Comparison of ENCODE assay signal across 8 cellular contexts in genomic region chr10:79445217-79445707, GRCh38. TPM values are rescaled to one million over a fixed set of nuclear protein-coding genes. Genes with fewer than 3 reads are reported as not detected.
DNase-seq lines count a peak whose midpoint lies in the region; ATAC-seq, FAIRE-seq and TF ChIP-seq lines count a peak whose summit lies in the region.

ZCCHC24 (minus strand) TSS chr10:79445624; CDS start chr10:79445440, 184 bp downstream.

- ATAC-seq in GM21423 (IDR thresholded peaks at IDR 0.05; ENCODE audit: unreplicated experiment) (peak; percentile 34), Right ventricle myocardium inferior (peak; percentile 2)
- peak; percentile 49 for ATAC-seq in activated CD8-positive, alpha-beta T cell treated with anti-CD3 and anti-CD28 coated beads, Interleukin-2, amount 10 ng/mL, durations not matched to agents 7 days and 5 days

- no peaks in the 10 kb centered on the region for H3K9me3 ChIP-seq in ovary

- POLR2A ChIA-PET in activated CD8-positive, alpha-beta T cell treated with anti-CD3 and anti-CD28 coated beads, Interleukin-2, amount 10 ng/mL, durations not matched to agents 7 days and 5 days (lab: Charles Lee), result no interaction called here

- H3K4me1 ChIP-seq in ovary (ENCODE audit: insufficient read depth), result peaks cover 12% of the 10 kb centered on the region

- H3K27ac ChIP-seq in ovary, result peak within 1 kb of the TSS; percentile 54 to 83

- no peaks in the 10 kb centered on the region for H3K27me3 ChIP-seq in ovary

- peaks cover 29% of the 10 kb centered on the region for H3K4me1 Mint-ChIP-seq in activated CD8-positive, alpha-beta T cell treated with anti-CD3 and anti-CD28 coated beads, Interleukin-2, amount 10 ng/mL, durations not matched to agents 7 days and 5 days (ENCODE audit: low read depth)

- DNase-seq in GM12892 (ENCODE audit: insufficient read length) (peak; percentile 54), HK-2 (ENCODE audit: unreplicated experiment) (peak; percentile 70), Right ventricle myocardium inferior (ENCODE audit: missing footprints) (peak; percentile 83), ovary (peak in 2 of 5 donors; percentile 60 to 76), GOT3 (lab: John Stamatoyannopoulos, UW) (no peak), NCI-H1930 (lab: John Stamatoyannopoulos, UW) (no peak)
- peak; percentile 66 for DNase-seq in activated CD8-positive, alpha-beta T cell treated with anti-CD3 and anti-CD28 coated beads, Interleukin-2, amount 10 ng/mL, durations not matched to agents 7 days and 5 days

- no peak for FAIRE-seq in GM12892 (lab: Jason Lieb, UNC)

- peak within 1 kb of the TSS; percentile 83 for H3K27ac Mint-ChIP-seq in activated CD8-positive, alpha-beta T cell treated with anti-CD3 and anti-CD28 coated beads, Interleukin-2, amount 10 ng/mL, durations not matched to agents 7 days and 5 days

- intact Hi-C loops in Right ventricle myocardium inferior (cut with DNase I), result loop anchor here (2.0 to 5.0 kb wide), 2 partner anchors 46 to 63 kb away; no protein-coding TSS in a partner anchor
- intact Hi-C loops in ovary (cut with DNase I), result loop anchor here in 1 of 4 donors (2.0 kb wide), 1 partner anchor 44 kb away; no protein-coding TSS in a partner anchor

- no peak for TF ChIP-seq EP300 in ovary (IDR thresholded peaks at IDR 0.05)

- peak within 1 kb of the TSS; percentile 99 for H3K4me3 ChIP-seq in ovary

- TF ChIP-seq POLR2A in GM12892 (IDR thresholded peaks at IDR 0.05; ENCODE audit: low read depth, low read length) (peak; percentile 36; the same call in 1 of the 2 replicates), ovary (IDR thresholded peaks at IDR 0.05) (peak; percentile 81)

- H3K36me3 Mint-ChIP-seq in activated CD8-positive, alpha-beta T cell treated with anti-CD3 and anti-CD28 coated beads, Interleukin-2, amount 10 ng/mL, durations not matched to agents 7 days and 5 days (ENCODE audit: low read depth), result no peaks in the 10 kb centered on the region

- peak within 1 kb of the TSS; percentile 84 for H3K4me3 Mint-ChIP-seq in activated CD8-positive, alpha-beta T cell treated with anti-CD3 and anti-CD28 coated beads, Interleukin-2, amount 10 ng/mL, durations not matched to agents 7 days and 5 days

- H3K9me3 Mint-ChIP-seq in activated CD8-positive, alpha-beta T cell treated with anti-CD3 and anti-CD28 coated beads, Interleukin-2, amount 10 ng/mL, durations not matched to agents 7 days and 5 days (ENCODE audit: insufficient read depth), result no peaks in the 10 kb centered on the region

- WGBS in ovary, 3 donors, result 0 to 1% (median 0%) methylated on average over 33 to 62 of the region's 62 CpGs

- peaks cover 26% of the 10 kb centered on the region for H3K27me3 Mint-ChIP-seq in activated CD8-positive, alpha-beta T cell treated with anti-CD3 and anti-CD28 coated beads, Interleukin-2, amount 10 ng/mL, durations not matched to agents 7 days and 5 days (ENCODE audit: low read depth)

- no peaks in the 10 kb centered on the region for H3K36me3 ChIP-seq in ovary

- CTCF ChIA-PET in activated CD8-positive, alpha-beta T cell treated with anti-CD3 and anti-CD28 coated beads, Interleukin-2, amount 10 ng/mL, durations not matched to agents 7 days and 5 days (lab: Charles Lee), result interaction anchor here (0.7 to 1.6 kb wide), 5 partner anchors 11 to 97 kb away, joined by 3 to 6 read pairs (median 4); no protein-coding TSS in a partner anchor

- TF ChIP-seq CTCF in ovary (IDR thresholded peaks at IDR 0.05), result no peak

RNA-seq across cellular contexts. Expression of gene ZCCHC24, which starts in this region (rescaled TPM):
- polyA plus RNA-seq in GM12892 (2012; ENCODE audit: missing spikeins), result 0.32 TPM
- 1 to 10 TPM; 1.7 to 1.8 TPM for total RNA-seq in activated CD8-positive, alpha-beta T cell treated with anti-CD3 and anti-CD28 coated beads, Interleukin-2, amount 10 ng/mL, durations not matched to agents 7 days and 5 days
- 60.1 TPM for total RNA-seq in Right ventricle myocardium inferior
- 10 to 100 TPM; 21.6 to 92.1 (median 72.0) TPM for total RNA-seq in ovary
- 10 to 100 TPM; 33.5 to 35.9 TPM for polyA plus RNA-seq in ovary

Comparison
In these comparisons a context has a peak if more than half of its experiments do, and no peak if none do; other contexts are left out.
1. RNA of gene ZCCHC24 (total RNA-seq): 21.6 to 92.1 TPM in ovary and 60.1 TPM in Right ventricle myocardium inferior (single experiment); 1.7 to 1.8 TPM in activated CD8-positive, alpha-beta T cell treated with anti-CD3 and anti-CD28 coated beads, Interleukin-2, amount 10 ng/mL, durations not matched to agents 7 days and 5 days; every median in the first group is over 4 times any median in the second.
2. DNase-seq: peak in GM12892 (single experiment), HK-2 (single experiment), activated CD8-positive, alpha-beta T cell treated with anti-CD3 and anti-CD28 coated beads, Interleukin-2, amount 10 ng/mL, durations not matched to agents 7 days and 5 days (single experiment) and Right ventricle myocardium inferior (single experiment); none in GOT3 (single experiment) and NCI-H1930 (0 of 2).
3. Peak in every context shown above with its lines, with median percentiles within 50 percentile points of each other: ATAC-seq.